Comparison of ENCODE assay signal across 14 cellular contexts in genomic region chr20:45118028-45118427, GRCh38. TPM values are rescaled to one million over a fixed set of nuclear protein-coding genes. Genes with fewer than 3 reads are reported as not detected.
DNase-seq lines count a peak whose midpoint lies in the region; ATAC-seq and TF ChIP-seq lines count a peak whose summit lies in the region.
"Had no signal": no experiment of that assay in that cellular context is flagged by ENCODE, and none has a peak within 500 bp of the region (broad histone marks: within the 10 kb centered on the region; RNA-seq: fewer than 3 reads in every experiment).

No MANE protein-coding gene starts in this region.

- no peaks in the 10 kb centered on the region for H3K36me3 ChIP-seq in endodermal cell (ENCODE audit: control insufficient read depth, insufficient read depth, low read length)
- no peaks in the 10 kb centered on the region for H3K36me3 ChIP-seq in transverse colon

- H3K36me3 Mint-ChIP-seq in HFFc6 (ENCODE audit: low read depth), result no peaks in the 10 kb centered on the region
- H3K36me3 Mint-ChIP-seq in endodermal cell (ENCODE audit: low read depth), result no peaks in the 10 kb centered on the region
- H3K36me3 Mint-ChIP-seq in activated naive CD4-positive, alpha-beta T cell treated with anti-CD3 and anti-CD28 coated beads, Interleukin-2, amount 50 U/mL, for 72 hours, result no peaks in the 10 kb centered on the region

- H3K27me3 ChIP-seq in AG04450 (ENCODE audit: control insufficient read depth, insufficient read depth, low read length) (peaks cover 7% of the 10 kb centered on the region), endodermal cell (ENCODE audit: control insufficient read depth, insufficient read depth, low read length, poor library complexity, severe bottlenecking) (no peaks in the 10 kb centered on the region), transverse colon (peaks cover 4% of the 10 kb centered on the region)

- peaks cover 23% of the 10 kb centered on the region for H3K27me3 Mint-ChIP-seq in HFFc6 (ENCODE audit: insufficient read depth)
- H3K27me3 Mint-ChIP-seq in endodermal cell (ENCODE audit: insufficient read depth), result no peaks in the 10 kb centered on the region

- H3K4me1 Mint-ChIP-seq in HFFc6 (ENCODE audit: low read depth) (no peaks in the 10 kb centered on the region), endodermal cell (no peaks in the 10 kb centered on the region)

- 0 out of 2 replicates have a peak, but pooled peaks have one; percentile 5 for TF ChIP-seq CTCF in AG04450 (IDR thresholded peaks at IDR 0.05; ENCODE audit: low read depth, low read length)
- peak; percentile 42; the same call in 1 of the 2 replicates for TF ChIP-seq CTCF in HFFc6 (IDR thresholded peaks at IDR 0.05)
- TF ChIP-seq CTCF in endodermal cell (conservative IDR thresholded peaks at IDR 0.05), result peak; percentile 40
- TF ChIP-seq CTCF in transverse colon (IDR thresholded peaks at IDR 0.05), result no peak

- intact Hi-C loops in transverse colon (cut with DNase I; ENCODE audit: low total_unique reads), result no loop called here

- H3K27ac ChIP-seq in AG04450 (ENCODE audit: low read depth, low read length) (no peak overlapping the region), endodermal cell (ENCODE audit: low read depth, low read length) (no peak overlapping the region), transverse colon (no peak overlapping the region)

- CTCF ChIA-PET in AG04450 (lab: Charles Lee), result interaction anchor here (1.0 to 1.3 kb wide), 2 partner anchors 11 to 172 kb away, joined by 4 read pairs; no protein-coding TSS in a partner anchor

- H3K4me3 Mint-ChIP-seq in HFFc6 (no peak overlapping the region), endodermal cell (no peak overlapping the region)
- H3K4me3 Mint-ChIP-seq: CD4-positive, alpha-beta T cell had no signal

- no peak for ATAC-seq in activated naive CD4-positive, alpha-beta T cell treated with anti-CD3 and anti-CD28 coated beads, Interleukin-2, amount 50 U/mL, for 72 hours
- ATAC-seq in GM18519 (IDR thresholded peaks at IDR 0.05; ENCODE audit: low FRiP score, unreplicated experiment), result no peak

- 92 to 100% methylated on average over 1 to 2 of the region's 2 CpGs for WGBS in endodermal cell (ENCODE audit: insufficient coverage in 1 of 2, insufficient read length in 1 of 2), 2 experiments
- 62 to 73% methylated on average over 2 of the region's 2 CpGs for WGBS in transverse colon (ENCODE audit: low coverage in 1 of 2), 2 donors

- no peak for TF ChIP-seq POLR2A in transverse colon (IDR thresholded peaks at IDR 0.05)

- in situ Hi-C loops in transverse colon (cut with MboI; ENCODE audit: low pct_ligation_motif_present in 1 of 4, low pct_unique_long_range_greater_than_20kb in 1 of 4, low sequenced_read_pairs in 3 of 4), result loop anchor here in 1 of 4 donors (25.0 kb wide), 1 partner anchor 169 kb away; no protein-coding TSS in a partner anchor

- H3K4me3 ChIP-seq in AG04450 (ENCODE audit: low read depth, low read length) (no peak overlapping the region), endodermal cell (ENCODE audit: low read length) (no peak overlapping the region), transverse colon (no peak overlapping the region)

- no peak overlapping the region for H3K27ac Mint-ChIP-seq in HFFc6
- no peak overlapping the region for H3K27ac Mint-ChIP-seq in endodermal cell
- no peak overlapping the region for H3K27ac Mint-ChIP-seq in activated naive CD4-positive, alpha-beta T cell treated with anti-CD3 and anti-CD28 coated beads, Interleukin-2, amount 50 U/mL, for 72 hours
- H3K27ac Mint-ChIP-seq: CD4-positive, alpha-beta T cell had no signal

- H3K9ac ChIP-seq in endodermal cell (ENCODE audit: extremely low read depth, low read length, poor library complexity, severe bottlenecking), result no peak overlapping the region

- H3K9me3 Mint-ChIP-seq in HFFc6, result no peaks in the 10 kb centered on the region
- no peaks in the 10 kb centered on the region for H3K9me3 Mint-ChIP-seq in endodermal cell
- H3K9me3 Mint-ChIP-seq in activated naive CD4-positive, alpha-beta T cell treated with anti-CD3 and anti-CD28 coated beads, Interleukin-2, amount 50 U/mL, for 72 hours, result no peaks in the 10 kb centered on the region
- H3K9me3 Mint-ChIP-seq: CD4-positive, alpha-beta T cell had no signal

- POLR2A ChIA-PET in AG04450 (lab: Yijun Ruan, JAX), result no interaction called here

- no peak for DNase-seq in AG04450 (ENCODE audit: low read depth, low spot score)
- DNase-seq in HFFc6, result no peak
- DNase-seq in RKO (ENCODE audit: low spot score), result peak; percentile 43
- no peak for DNase-seq in endodermal cell
- DNase-seq in transverse colon, result no peak
- DNase-seq in NCI-H1436 treated with DMSO at 0.1 percent for 48 hours (lab: John Stamatoyannopoulos, UW), result no peak
- DNase-seq in activated naive CD4-positive, alpha-beta T cell treated with anti-CD3 and anti-CD28 coated beads, Interleukin-2, amount 50 U/mL, for 72 hours (ENCODE audit: low spot score in 2 of 2), result no peak
- DNase-seq: CD4-positive, alpha-beta T cell; DND-41; KG1; NCI-H510A treated with DMSO at 0.1 percent for 48 hours; SHP77 had no signal

- H3K9me3 ChIP-seq in AG04450 (ENCODE audit: control insufficient read depth, insufficient read depth, low read length), result no peaks in the 10 kb centered on the region
- H3K9me3 ChIP-seq in endodermal cell (ENCODE audit: control insufficient read depth, low read length), result no peaks in the 10 kb centered on the region
- H3K9me3 ChIP-seq in transverse colon, result no peaks in the 10 kb centered on the region

- H3K4me1 ChIP-seq in endodermal cell (ENCODE audit: control insufficient read depth, insufficient read depth, low read length) (no peaks in the 10 kb centered on the region), transverse colon (peaks cover 0 to 4% (median 2%) of the 10 kb centered on the region in 4 donors)

- TF ChIP-seq EP300 in transverse colon (IDR thresholded peaks at IDR 0.05; ENCODE audit: low read depth), result no peak

RNA-seq across cellular contexts. Expression of gene WFDC5, which starts 3.1 kb away (rescaled TPM):
- polyA plus RNA-seq in AG04450 (2011; rRNA removed), result not detected in 2 replicates
- polyA minus RNA-seq in AG04450 (2011; rRNA and poly(A)+ RNA removed), result not detected in 2 replicates
- not detected for total RNA-seq in HFFc6 (2021; fragmentation: NEBNext Ultra II Directional; extraction: Animal tissue kit (Norgen Biotek cat#: 25700))
- total RNA-seq in endodermal cell (not detected), transverse colon (not detected)
- polyA plus RNA-seq in endodermal cell (2013, experiment 1 of 2), result not detected
- polyA plus RNA-seq in endodermal cell (2013, experiment 2 of 2), result not detected
- not detected for total RNA-seq in activated naive CD4-positive, alpha-beta T cell treated with anti-CD3 and anti-CD28 coated beads, Interleukin-2, amount 50 U/mL, for 72 hours
- total RNA-seq: CD4-positive, alpha-beta T cell; H1 had no signal
- polyA plus RNA-seq: H1 had no signal

RNA-seq across cellular contexts. Expression of gene WFDC12, which starts 6.2 kb away (rescaled TPM):
- polyA plus RNA-seq in AG04450 (2011; rRNA removed), result not detected in 2 replicates
- not detected in 2 replicates for polyA minus RNA-seq in AG04450 (2011; rRNA and poly(A)+ RNA removed)
- not detected for total RNA-seq in HFFc6 (2021; fragmentation: NEBNext Ultra II Directional; extraction: Animal tissue kit (Norgen Biotek cat#: 25700))
- total RNA-seq in endodermal cell (not detected), transverse colon (under 1 TPM in 1 of 4 donors, not detected in 3; 0.68 TPM)
- polyA plus RNA-seq in endodermal cell (2013, experiment 1 of 2), result not detected
- polyA plus RNA-seq in endodermal cell (2013, experiment 2 of 2), result not detected
- not detected for total RNA-seq in activated naive CD4-positive, alpha-beta T cell treated with anti-CD3 and anti-CD28 coated beads, Interleukin-2, amount 50 U/mL, for 72 hours
- total RNA-seq: CD4-positive, alpha-beta T cell; H1 had no signal
- polyA plus RNA-seq: H1 had no signal

RNA-seq across cellular contexts. Expression of gene KCNS1, which starts 17.1 kb away (rescaled TPM):
- 0.30 and 0.31 TPM in 2 replicates for polyA plus RNA-seq in AG04450 (2011; rRNA removed)
- polyA minus RNA-seq in AG04450 (2011; rRNA and poly(A)+ RNA removed), result 0.28 and 0.56 TPM in 2 replicates
- under 1 TPM; 0.46 to 0.95 (median 0.73) TPM for total RNA-seq in HFFc6 (2021; fragmentation: NEBNext Ultra II Directional; extraction: Animal tissue kit (Norgen Biotek cat#: 25700))
- total RNA-seq in endodermal cell (1 to 10 TPM in 1 of 2 donors, under 1 TPM in 1; 0.18 to 1.5 TPM), transverse colon (under 1 TPM in 2 of 4 donors, not detected in 2; 0.55 to 0.64 TPM)
- polyA plus RNA-seq in endodermal cell (2013, experiment 1 of 2), result 0.28 TPM
- 0.25 TPM for polyA plus RNA-seq in endodermal cell (2013, experiment 2 of 2)
- under 1 TPM in 1 of 2 donors, not detected in 1; 0.70 TPM for total RNA-seq in activated naive CD4-positive, alpha-beta T cell treated with anti-CD3 and anti-CD28 coated beads, Interleukin-2, amount 50 U/mL, for 72 hours
- total RNA-seq: CD4-positive, alpha-beta T cell had no signal

RNA-seq across cellular contexts. Expression of gene PI3, which starts 56.7 kb away (rescaled TPM):
- not detected in 2 replicates for polyA plus RNA-seq in AG04450 (2011; rRNA removed)
- polyA minus RNA-seq in AG04450 (2011; rRNA and poly(A)+ RNA removed), result not detected in 2 replicates
- not detected for total RNA-seq in HFFc6 (2021; fragmentation: NEBNext Ultra II Directional; extraction: Animal tissue kit (Norgen Biotek cat#: 25700))
- total RNA-seq in endodermal cell (not detected), transverse colon (100 to 1,000 TPM in 3 of 4 donors, not detected in 1; 197 to 285 (median 250) TPM)
- polyA plus RNA-seq in endodermal cell (2013, experiment 1 of 2), result not detected
- not detected for polyA plus RNA-seq in endodermal cell (2013, experiment 2 of 2)
- not detected for total RNA-seq in activated naive CD4-positive, alpha-beta T cell treated with anti-CD3 and anti-CD28 coated beads, Interleukin-2, amount 50 U/mL, for 72 hours
- total RNA-seq: CD4-positive, alpha-beta T cell; H1 had no signal
- polyA plus RNA-seq: H1 had no signal

Comparison
In these comparisons a context has a peak if more than half of its experiments do, and no peak if none do; other contexts are left out.
1. CTCF ChIP-seq: peak in AG04450 (single experiment), HFFc6 (single experiment) and endodermal cell (single experiment); none in transverse colon (0 of 5).